22 cellular contexts compared by ENCODE assay signal in the genomic region with DNA sequence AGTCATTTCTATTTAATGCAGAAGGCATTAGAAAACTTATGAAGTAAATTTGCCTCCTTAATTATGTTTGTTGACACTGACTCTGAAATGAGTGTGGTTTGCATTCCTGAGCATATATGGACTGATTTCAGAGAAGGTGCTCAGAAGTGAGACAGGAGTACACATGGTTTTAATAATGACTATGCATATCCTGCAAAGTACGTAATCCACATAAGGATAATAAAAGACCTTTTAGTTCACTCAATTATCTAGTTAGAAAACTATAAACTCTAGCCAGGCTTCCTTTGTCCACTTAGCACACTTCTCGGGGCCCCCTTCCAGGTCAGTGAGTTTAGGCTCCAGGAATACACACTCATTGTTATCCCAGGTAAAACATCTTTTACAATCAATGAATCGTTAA.
DNase-seq lines count a peak whose midpoint lies in the region; FAIRE-seq and TF ChIP-seq lines count a peak whose summit lies in the region.
"Had no signal": no experiment of that assay in that cellular context is flagged by ENCODE, and none has a peak within 500 bp of the region (broad histone marks: within the 10 kb centered on the region; RNA-seq: fewer than 3 reads in every experiment).

No MANE protein-coding gene starts in this region.

- H3K79me1 ChIP-seq in H1 (ENCODE audit: low read depth, low read length): no peaks in the 10 kb centered on the region
- no peaks in the 10 kb centered on the region for H3K79me1 ChIP-seq in H9 (ENCODE audit: insufficient read depth, low read depth, low read length, poor library complexity, severe bottlenecking)

- no TSS peak for BruUV-seq in mammary epithelial cell (replicated peaks; lab: Mats Ljungman, UMichigan)

- H3K4me2 ChIP-seq in H1 (ENCODE audit: insufficient read depth in 1 of 2, low read depth in 2 of 2, low read length in 2 of 2) (no peak overlapping the region), mammary epithelial cell (ENCODE audit: insufficient read depth, low read depth, low read length) (no peak overlapping the region), H9 (ENCODE audit: insufficient read depth, insufficient read length, low read length) (no peak overlapping the region)

- H2AK5ac ChIP-seq in H1 (ENCODE audit: low read depth, low read length) (no peak overlapping the region), H9 (ENCODE audit: insufficient read length, low read length) (no peak overlapping the region)

- no peak for DNase-seq in GM12891 (ENCODE audit: insufficient read length, low spot score)
- peak in 1 of 2 experiments; percentile 26 for DNase-seq in SJSA1 (ENCODE audit: low read depth in 1 of 2, low spot score in 2 of 2)
- DNase-seq in H1 (ENCODE audit: low read depth in 1 of 2, low spot score in 2 of 2): no peak
- no peak for DNase-seq in neural crest cell (ENCODE audit: low read depth, low spot score)
- DNase-seq in mammary epithelial cell: no peak
- DNase-seq in stimulated activated CD4-positive, alpha-beta T cell treated with anti-CD3 and anti-CD28 coated beads, Interleukin-4, amount 100 ng/mL, for 1 hour: no peak
- DNase-seq in H9: no peak
- DNase-seq in sigmoid colon: no peak
- DNase-seq: BE2C, KBM-7, NCI-H1105, NCI-H146, NCI-H2029, NCI-H2227 treated with DMSO at 0.1 percent for 48 hours, NCI-H510A, NCI-H774, Peyer's patch, SJCRH30, SW 1271 had no signal

- H3K23ac ChIP-seq in H1 (ENCODE audit: insufficient read length) (no peak overlapping the region), H9 (ENCODE audit: insufficient read length, low read depth, low read length) (no peak overlapping the region)

- peak; percentile 16 for FAIRE-seq in GM12891 (lab: Jason Lieb, UNC)
- no peak for FAIRE-seq in H1 (lab: Jason Lieb, UNC)
- FAIRE-seq: A204.1, HepG2 had no signal

- H3K14ac ChIP-seq in H1 (ENCODE audit: insufficient read length): no peak overlapping the region
- H3K14ac ChIP-seq in H9 (ENCODE audit: insufficient read depth, low read length): no peak overlapping the region

- H2BK20ac ChIP-seq in H1 (ENCODE audit: low read length): no peak overlapping the region
- no peak overlapping the region for H2BK20ac ChIP-seq in H9 (ENCODE audit: low read depth, low read length, poor library complexity, severe bottlenecking)

- H3K23me2 ChIP-seq in H1 (ENCODE audit: low read depth, low read length) (no peaks in the 10 kb centered on the region), H9 (ENCODE audit: insufficient read length, low read depth, low read length, poor library complexity, severe bottlenecking) (no peaks in the 10 kb centered on the region)

- H4K5ac ChIP-seq in H1 (ENCODE audit: insufficient read length, low read depth, low read length): no peak overlapping the region
- no peak overlapping the region for H4K5ac ChIP-seq in H9 (ENCODE audit: insufficient read length, low read depth, low read length)

- H3K18ac ChIP-seq in H1 (ENCODE audit: extremely low read depth, low read length): no peak overlapping the region
- no peak overlapping the region for H3K18ac ChIP-seq in H9 (ENCODE audit: insufficient read length, low read depth, low read length)

- H3K9me3 Mint-ChIP-seq in neural crest cell (no peaks in the 10 kb centered on the region), H9 (no peaks in the 10 kb centered on the region)

- no peaks in the 10 kb centered on the region for H3K36me3 Mint-ChIP-seq in neural crest cell (ENCODE audit: low read depth)
- no peaks in the 10 kb centered on the region for H3K36me3 Mint-ChIP-seq in H9 (ENCODE audit: insufficient read depth in 1 of 3, low read depth in 3 of 3)

- H2BK5ac ChIP-seq in H1 (ENCODE audit: low read depth, low read length): no peak overlapping the region
- H2BK5ac ChIP-seq in H9 (ENCODE audit: insufficient read length, low read length): no peak overlapping the region

- TF ChIP-seq POLR2A in GM12891 (IDR thresholded peaks at IDR 0.05; ENCODE audit: low read depth, low read length): no peak
- no peak for TF ChIP-seq POLR2A in H1 (IDR thresholded peaks at IDR 0.05; ENCODE audit: control extremely low read depth in 1 of 2, low read depth in 2 of 2, low read length in 2 of 2)
- TF ChIP-seq POLR2A in sigmoid colon (IDR thresholded peaks at IDR 0.05): no peak

- no peaks in the 10 kb centered on the region for H3K36me3 ChIP-seq in SJSA1
- H3K36me3 ChIP-seq in H1 (ENCODE audit: control insufficient read depth in 2 of 4, insufficient read depth in 4 of 4, low read length in 3 of 4): no peaks in the 10 kb centered on the region
- H3K36me3 ChIP-seq in mammary epithelial cell (ENCODE audit: insufficient read depth, low read length): no peaks in the 10 kb centered on the region
- H3K36me3 ChIP-seq in sigmoid colon: no peaks in the 10 kb centered on the region
- H3K36me3 ChIP-seq: BE2C, Peyer's patch, SJCRH30 had no signal

- CTCF ChIA-PET in H1 (lab: Charles Lee; ENCODE audit: partially characterized antibody): no interaction called here
- CTCF ChIA-PET in mammary epithelial cell (lab: Charles Lee; ENCODE audit: low non-redundant PET): no interaction called here

- H3K9ac ChIP-seq in H1 (replicated peaks in 1 of 4; ENCODE audit: extremely low read depth in 1 of 4, low read depth in 3 of 4, low read length in 3 of 4) (no peak overlapping the region), mammary epithelial cell (ENCODE audit: insufficient read depth, low read length) (no peak overlapping the region), H9 (ENCODE audit: extremely low read depth, insufficient read length, low read length) (no peak overlapping the region)

- TF ChIP-seq EP300 in H1 (IDR thresholded peaks at IDR 0.05; ENCODE audit: borderline replicate concordance in 1 of 2, low read depth in 2 of 2, low read length in 2 of 2) (no peak), sigmoid colon (IDR thresholded peaks at IDR 0.05) (no peak)

- H4K91ac ChIP-seq in H1 (replicated peaks; ENCODE audit: insufficient read length, low read length): no peak overlapping the region
- no peak overlapping the region for H4K91ac ChIP-seq in H9 (ENCODE audit: insufficient read length, low read depth, low read length)

- H3K4me1 ChIP-seq in SJSA1 (replicated peaks): peaks cover 15% of the 10 kb centered on the region
- no peaks in the 10 kb centered on the region for H3K4me1 ChIP-seq in H1 (replicated peaks in 1 of 4; ENCODE audit: control insufficient read depth in 3 of 4, insufficient read depth in 4 of 4, low read length in 3 of 4)
- no peaks in the 10 kb centered on the region for H3K4me1 ChIP-seq in mammary epithelial cell (ENCODE audit: insufficient read depth, low read length)
- no peaks in the 10 kb centered on the region for H3K4me1 ChIP-seq in H9 (ENCODE audit: insufficient read depth, low read length)
- H3K4me1 ChIP-seq in sigmoid colon: no peaks in the 10 kb centered on the region
- H3K4me1 ChIP-seq: BE2C, Peyer's patch, SJCRH30 had no signal

- no peak for TF ChIP-seq CTCF in H1 (IDR thresholded peaks at IDR 0.05; ENCODE audit: control extremely low read depth in 1 of 3, insufficient read depth in 1 of 3, low read depth in 1 of 3, low read length in 3 of 3)
- no peak for TF ChIP-seq CTCF in neural crest cell (conservative IDR thresholded peaks at IDR 0.05)
- TF ChIP-seq CTCF in mammary epithelial cell (conservative IDR thresholded peaks at IDR 0.05 in 1 of 2, IDR thresholded peaks at IDR 0.05 in 1 of 2; ENCODE audit: extremely low read depth in 1 of 2, insufficient read depth in 1 of 2, low read depth in 1 of 2, low read length in 2 of 2): no peak
- TF ChIP-seq CTCF in H9 (conservative IDR thresholded peaks at IDR 0.05): no peak
- TF ChIP-seq CTCF in sigmoid colon (IDR thresholded peaks at IDR 0.05): no peak

- H2BK12ac ChIP-seq in H1 (ENCODE audit: low read depth, low read length): no peak overlapping the region
- H2BK12ac ChIP-seq in H9 (ENCODE audit: insufficient read length, low read depth, low read length): no peak overlapping the region

- no peaks in the 10 kb centered on the region for H3K27me3 ChIP-seq in SJSA1 (replicated peaks)
- no peaks in the 10 kb centered on the region for H3K27me3 ChIP-seq in H1 (replicated peaks in 1 of 4; ENCODE audit: control insufficient read depth in 3 of 4, extremely low read depth in 1 of 4, insufficient read depth in 3 of 4, low read length in 3 of 4)
- no peaks in the 10 kb centered on the region for H3K27me3 ChIP-seq in mammary epithelial cell (ENCODE audit: insufficient read depth, low read length)
- no peaks in the 10 kb centered on the region for H3K27me3 ChIP-seq in H9 (ENCODE audit: insufficient read depth, low read length)
- no peaks in the 10 kb centered on the region for H3K27me3 ChIP-seq in sigmoid colon
- H3K27me3 ChIP-seq: BE2C, Peyer's patch, SJCRH30 had no signal

- H4K20me1 ChIP-seq in H1 (replicated peaks in 1 of 2; ENCODE audit: control insufficient read depth in 1 of 2, insufficient read depth in 2 of 2, low read length in 2 of 2) (no peaks in the 10 kb centered on the region), mammary epithelial cell (ENCODE audit: insufficient read depth, low read length) (no peaks in the 10 kb centered on the region), H9 (ENCODE audit: control insufficient read depth, insufficient read depth, insufficient read length) (no peaks in the 10 kb centered on the region)

- dilution Hi-C loops in mammary epithelial cell (cut with HindIII; ENCODE audit: low sequenced_read_pairs): no loop called here

- H3K27me3 Mint-ChIP-seq in neural crest cell (ENCODE audit: low read depth): no peaks in the 10 kb centered on the region
- no peaks in the 10 kb centered on the region for H3K27me3 Mint-ChIP-seq in H9 (ENCODE audit: low read depth)

- H3K56ac ChIP-seq in H1 (replicated peaks; ENCODE audit: insufficient read length, low read depth, low read length) (no peak overlapping the region), H9 (ENCODE audit: insufficient read length, low read depth, low read length) (no peak overlapping the region)

- in situ Hi-C loops in mammary epithelial cell (cut with MboI; ENCODE audit: low sequenced_read_pairs in 2 of 2): no loop called here

- no peak overlapping the region for H3T11ph ChIP-seq in H9 (ENCODE audit: low read length)

- H3K4ac ChIP-seq in H1 (replicated peaks; ENCODE audit: insufficient read length, low read depth, low read length): no peak overlapping the region
- no peak overlapping the region for H3K4ac ChIP-seq in H9 (ENCODE audit: low read depth, low read length)

- intact Hi-C loops in mammary epithelial cell (cut with micrococcal nuclease) (no loop called here), sigmoid colon (cut with DNase I) (no loop called here)

- H3K27ac ChIP-seq in SJSA1 (peak overlapping the region; percentile 5; the same call in 1 of the 2 replicates), H1 (ENCODE audit: low read depth, low read length) (no peak overlapping the region), mammary epithelial cell (ENCODE audit: insufficient read depth, low read depth, low read length) (no peak overlapping the region), H9 (ENCODE audit: insufficient read length, low read depth, low read length) (no peak overlapping the region), sigmoid colon (no peak overlapping the region)
- H3K27ac ChIP-seq: HL-60, Peyer's patch, SJCRH30 had no signal

- H3K27ac Mint-ChIP-seq in neural crest cell (ENCODE audit: unreplicated experiment): peak overlapping the region; percentile 44
- no peak overlapping the region; a peak in 1 of 7 replicates for H3K27ac Mint-ChIP-seq in H9

- POLR2A ChIA-PET in H1 (lab: Charles Lee; ENCODE audit: partially characterized antibody): no interaction called here

- no peak overlapping the region for H2BK120ac ChIP-seq in H1 (replicated peaks; ENCODE audit: low read depth, low read length)
- H2BK120ac ChIP-seq in H9 (ENCODE audit: low read depth, low read length, poor library complexity, severe bottlenecking): no peak overlapping the region

- no peak overlapping the region for H4K8ac ChIP-seq in H1 (ENCODE audit: extremely low read depth, insufficient read depth, low read length)
- H4K8ac ChIP-seq in H9 (replicated peaks; ENCODE audit: insufficient read length, low read depth, low read length): no peak overlapping the region

- H3K4me3 Mint-ChIP-seq in neural crest cell (no peak overlapping the region), H9 (no peak overlapping the region)

- no peaks in the 10 kb centered on the region for H3K4me1 Mint-ChIP-seq in neural crest cell
- 0 out of 4 replicates have a peak, but pooled peaks cover 0 to 2% of the 10 kb centered on the region in 2 experiments for H3K4me1 Mint-ChIP-seq in H9

- H2BK15ac ChIP-seq in H1 (ENCODE audit: low read length) (no peak overlapping the region), H9 (ENCODE audit: low read depth, low read length) (no peak overlapping the region)

- H3K9me3 ChIP-seq in SJSA1 (replicated peaks) (no peaks in the 10 kb centered on the region), H1 (ENCODE audit: insufficient read depth in 2 of 2, low read depth in 1 of 2, low read length in 1 of 2) (no peaks in the 10 kb centered on the region), mammary epithelial cell (replicated peaks; ENCODE audit: insufficient read depth, low read length) (no peaks in the 10 kb centered on the region), H9 (ENCODE audit: control insufficient read depth, low read depth, low read length) (no peaks in the 10 kb centered on the region), sigmoid colon (no peaks in the 10 kb centered on the region)
- H3K9me3 ChIP-seq: BE2C, Peyer's patch, SJCRH30 had no signal

- H2AFZ ChIP-seq in H1 (ENCODE audit: low read length) (0 out of 2 replicates have a peak overlapping the region, but pooled peaks have one; percentile 75), mammary epithelial cell (ENCODE audit: low read depth, low read length) (no peak overlapping the region), H9 (ENCODE audit: low read length) (no peak overlapping the region)

- no peak overlapping the region for H3K4me3 ChIP-seq in SJSA1
- H3K4me3 ChIP-seq in H1 (ENCODE audit: extremely low read depth in 1 of 4, insufficient read depth in 2 of 4, low read depth in 3 of 4, low read length in 4 of 4): no peak overlapping the region
- no peak overlapping the region for H3K4me3 ChIP-seq in mammary epithelial cell (replicated peaks in 1 of 3; ENCODE audit: insufficient read depth in 1 of 3, low read depth in 2 of 3, low read length in 3 of 3)
- no peak overlapping the region for H3K4me3 ChIP-seq in sigmoid colon
- H3K4me3 ChIP-seq: Peyer's patch, SJCRH30 had no signal

- H3K79me2 ChIP-seq in H1 (ENCODE audit: control insufficient read depth in 1 of 2, insufficient read depth in 2 of 2, low read length in 2 of 2) (no peaks in the 10 kb centered on the region), mammary epithelial cell (ENCODE audit: insufficient read depth, low read length) (no peaks in the 10 kb centered on the region), H9 (ENCODE audit: insufficient read depth, low read length) (no peaks in the 10 kb centered on the region)

- TF ChIP-seq RAD21 in H1 (IDR thresholded peaks at IDR 0.05 in 1 of 2, conservative IDR thresholded peaks at IDR 0.05 in 1 of 2; ENCODE audit: low read depth in 2 of 2, low read length in 2 of 2): no peak

- WGBS in H1 (ENCODE audit: extremely low coverage in 1 of 2, insufficient coverage in 1 of 2, insufficient read length in 1 of 2, insufficient replicate concordance in 2 of 2, low coverage in 1 of 2, low lambda C conversion rate in 2 of 2, missing lambda C conversion rate in 1 of 2), 2 experiments: 73% methylated on average over 3 of the region's 3 CpGs; no CpG with 5 or more reads in 1 of the 2 experiments
- 93% methylated on average over 3 of the region's 3 CpGs for WGBS in mammary epithelial cell (ENCODE audit: low coverage, missing lambda C conversion rate)
- WGBS in H9 (ENCODE audit: extremely low coverage, insufficient read length, low lambda C conversion rate): no CpG with 5 or more reads among the region's 3 CpGs
- WGBS in sigmoid colon, 2 donors: 76 to 84% methylated on average over 3 of the region's 3 CpGs
